1 cellular context compared by ENCODE assay signal in the genomic region with DNA sequence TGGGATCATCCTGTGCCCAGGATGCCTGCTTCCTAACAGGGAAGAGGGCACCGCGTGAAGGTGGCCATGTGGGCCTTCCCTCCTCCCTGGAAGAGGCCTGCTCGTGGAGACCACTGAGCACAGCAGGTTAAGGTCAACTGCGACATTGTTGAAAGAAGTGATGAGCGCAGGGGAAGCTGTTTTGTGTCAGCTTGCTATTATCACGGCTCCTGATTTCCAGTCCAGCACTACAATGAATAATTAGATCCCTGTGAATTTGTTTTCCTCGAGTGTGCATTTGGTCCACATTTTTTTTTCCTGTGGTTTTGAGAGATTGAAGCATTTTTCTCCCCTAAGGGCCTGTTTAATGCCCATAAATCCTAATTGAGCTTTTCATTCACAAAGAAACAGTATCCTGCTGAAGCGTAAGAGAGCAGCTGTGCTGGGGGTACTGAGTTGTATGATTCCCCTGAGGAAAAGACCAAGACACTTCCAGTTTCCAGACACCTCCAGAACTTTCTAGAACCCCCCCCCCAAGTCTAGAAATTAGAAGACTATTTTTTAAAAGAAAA.
TF ChIP-seq lines count a peak whose summit lies in the region.

No MANE protein-coding gene starts in this region.

TF ChIP-seq in HEK293, 187 proteins besides CTCF, POLR2A, EP300 and RAD21 (continued from another document):
- TF ChIP-seq, protein P1, sequence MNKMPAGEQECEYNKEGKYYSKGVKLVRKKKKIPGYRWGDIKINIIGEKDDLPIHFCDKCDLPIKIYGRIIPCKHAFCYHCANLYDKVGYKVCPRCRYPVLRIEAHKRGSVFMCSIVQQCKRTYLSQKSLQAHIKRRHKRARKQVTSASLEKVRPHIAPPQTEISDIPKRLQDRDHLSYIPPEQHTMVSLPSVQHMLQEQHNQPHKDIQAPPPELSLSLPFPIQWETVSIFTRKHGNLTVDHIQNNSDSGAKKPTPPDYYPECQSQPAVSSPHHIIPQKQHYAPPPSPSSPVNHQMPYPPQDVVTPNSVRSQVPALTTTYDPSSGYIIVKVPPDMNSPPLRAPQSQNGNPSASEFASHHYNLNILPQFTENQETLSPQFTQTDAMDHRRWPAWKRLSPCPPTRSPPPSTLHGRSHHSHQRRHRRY (tag by site-specific recombination; IDR thresholded peaks at IDR 0.05): no peak
- TF ChIP-seq FEZF1 (tag by site-specific recombination; IDR thresholded peaks at IDR 0.05): peak; percentile 36; the same call in 1 of the 2 replicates
- no peak for TF ChIP-seq RBAK (tag by site-specific recombination; IDR thresholded peaks at IDR 0.05)
- TF ChIP-seq ZNF140 (tag by site-specific recombination; IDR thresholded peaks at IDR 0.05): no peak
- no peak for TF ChIP-seq ZNF830 (tag by site-specific recombination; IDR thresholded peaks at IDR 0.05; ENCODE audit: low read depth)
- no peak for TF ChIP-seq ZNF274 (IDR thresholded peaks at IDR 0.05; ENCODE audit: low read length)
- no peak for TF ChIP-seq ZNF274 (tag by site-specific recombination; IDR thresholded peaks at IDR 0.05; ENCODE audit: borderline replicate concordance)
- TF ChIP-seq ZNF621 (tag by site-specific recombination; IDR thresholded peaks at IDR 0.05): no peak
- TF ChIP-seq ZNF843 (tag by site-specific recombination; IDR thresholded peaks at IDR 0.05): no peak
- no peak for TF ChIP-seq ZNF292 (tag by site-specific recombination; IDR thresholded peaks at IDR 0.05; ENCODE audit: borderline replicate concordance, low read depth)
TF ChIP-seq in HEK293: peak in this region for 4.
